Comparison of ENCODE assay signal across 20 cellular contexts in genomic region chr2:193561054-193561453, GRCh38.
A peak's percentile ranks its signal among the peaks of the same experiment; 100 is the strongest.
DNase-seq lines count a peak whose midpoint lies in the region; ATAC-seq and TF ChIP-seq lines count a peak whose summit lies in the region.
"Had no signal": no experiment of that assay in that cellular context is flagged by ENCODE, and none has a peak within 500 bp of the region (broad histone marks: within the 10 kb centered on the region; RNA-seq: fewer than 3 reads in every experiment).

No MANE protein-coding gene starts in this region.

- DNase-seq in M059J (ENCODE audit: low read depth) (peak; percentile 57), fibroblast of the aortic adventitia (ENCODE audit: low read depth) (peak; percentile 12), GM13976 (ENCODE audit: low spot score) (no peak), NCI-H1048 (lab: John Stamatoyannopoulos, UW) (no peak)
- DNase-seq: activated CD4-positive, alpha-beta T cell treated with anti-CD3 and anti-CD28 coated beads, Interleukin-2, amount 10 ng/mL, durations not matched to agents 7 days and 5 days; activated CD8-positive, alpha-beta memory T cell treated with anti-CD3 and anti-CD28 coated beads, Interleukin-2, amount 50 U/mL, for 4 hours; activated effector memory CD4-positive, alpha-beta T cell treated with Interleukin-2 at 50 U/mL for 16 hours; left cardiac atrium; NCI-H2029; NCI-H510A treated with DMSO at 0.1 percent for 48 hours; Right ventricle myocardium superior; sigmoid colon; T-cell; tibial artery had no signal

- peak; percentile 57 for ATAC-seq in GM18870 (IDR thresholded peaks at IDR 0.05; ENCODE audit: unreplicated experiment)
- ATAC-seq in HG02798 (IDR thresholded peaks at IDR 0.05; ENCODE audit: poor library complexity, unreplicated experiment): peak; percentile 75
- no peak for ATAC-seq in SK-N-SH treated with all-trans-retinoic acid at 6 μM for 48 hours
- ATAC-seq in HG03280 (IDR thresholded peaks at IDR 0.05; ENCODE audit: unreplicated experiment): no peak
- ATAC-seq: left cardiac atrium; stimulated activated effector memory CD8-positive, alpha-beta T cell treated with anti-CD3 and anti-CD28 coated beads, Interleukin-12 subunit alpha, Interleukin-12 subunit beta, amount 100 ng/mL, for 72 hours; T-cell had no signal

- H3K4me3 ChIP-seq in fibroblast of the aortic adventitia (ENCODE audit: low read depth, low read length): no peak overlapping the region
- H3K4me3 ChIP-seq: cardiac muscle cell, sigmoid colon, tibial artery had no signal

- TF ChIP-seq CTCF in fibroblast of the aortic adventitia (IDR thresholded peaks at IDR 0.05; ENCODE audit: insufficient read depth, low read length) (no peak), GM13976 (IDR thresholded peaks at IDR 0.05; ENCODE audit: borderline replicate concordance, control extremely low read depth, extremely low read depth, insufficient read depth, missing control alignments) (no peak)

- in situ Hi-C loops in GM13976 (cut with MboI; ENCODE audit: low sequenced_read_pairs, unreplicated experiment): no loop called here

TF ChIP-seq in SK-N-SH treated with all-trans-retinoic acid at 6 μM for 48 hours, 23 proteins besides CTCF, POLR2A, EP300 and RAD21:
- TF ChIP-seq PATZ1 (CRISPR knock-in tag; IDR thresholded peaks at IDR 0.05; ENCODE audit: borderline replicate concordance) (no peak), ZNF8 (CRISPR knock-in tag; IDR thresholded peaks at IDR 0.05) (no peak), SNAI2 (CRISPR knock-in tag; IDR thresholded peaks at IDR 0.05) (no peak)

Comparison
In these comparisons a context has a peak if more than half of its experiments do, and no peak if none do; other contexts are left out.
1. ATAC-seq: peak in GM18870 (single experiment) and HG02798 (single experiment); none in SK-N-SH treated with all-trans-retinoic acid at 6 μM for 48 hours (single experiment) and HG03280 (single experiment).
2. DNase-seq: peak in M059J (single experiment) and fibroblast of the aortic adventitia (single experiment); none in GM13976 (single experiment) and NCI-H1048 (single experiment).